In genomic region chr15:78540955-78541743, GRCh38 we compare ENCODE assay signal across 8 cellular contexts. TPM values are rescaled to one million over a fixed set of nuclear protein-coding genes. Genes with fewer than 3 reads are reported as not detected.
DNase-seq lines count a peak whose midpoint lies in the region; ATAC-seq and TF ChIP-seq lines count a peak whose summit lies in the region.

No MANE protein-coding gene starts in this region.

- DNase-seq in Calu3: no peak
- peak; percentile 1 for DNase-seq in LHCN-M2 (ENCODE audit: low read depth)
- peak; percentile 12 for DNase-seq in activated naive CD4-positive, alpha-beta T cell treated with anti-CD3 and anti-CD28 coated beads, Interleukin-2, amount 50 U/mL, for 16 hours
- DNase-seq in hepatocyte (ENCODE audit: low spot score): no peak
- DNase-seq in spleen: no peak

- 16% methylated on average over 11 of the region's 11 CpGs for WGBS in hepatocyte (ENCODE audit: low lambda C conversion rate, missing lambda C conversion rate)
- 2 to 6% (median 3%) methylated on average over 11 of the region's 11 CpGs for WGBS in spleen, 5 donors

- TF ChIP-seq CTCF in Calu3 (IDR thresholded peaks at IDR 0.05; ENCODE audit: unreplicated experiment) (no peak), hepatocyte (IDR thresholded peaks at IDR 0.05; ENCODE audit: poor library complexity) (no peak), spleen (IDR thresholded peaks at IDR 0.05 in 8 of 11, conservative IDR thresholded peaks at IDR 0.05 in 3 of 11) (no peak)

- H3K27me3 Mint-ChIP-seq in Calu3 (ENCODE audit: unreplicated experiment): no peaks in the 10 kb centered on the region

- peak overlapping the region; percentile 79 for H3K4me3 Mint-ChIP-seq in Calu3 (ENCODE audit: low read depth, unreplicated experiment)

- H3K36me3 Mint-ChIP-seq in Calu3 (ENCODE audit: insufficient read depth, unreplicated experiment): peaks cover 51% of the 10 kb centered on the region

- no TSS peak for BruUV-seq in Calu3 (replicated peaks; lab: Mats Ljungman, UMichigan)

- no peak for TF ChIP-seq POLR2A in spleen (IDR thresholded peaks at IDR 0.05)

- peaks cover 16% of the 10 kb centered on the region for H4K20me1 ChIP-seq in hepatocyte (ENCODE audit: insufficient read depth, poor library complexity, severe bottlenecking)

- H3K79me2 ChIP-seq in hepatocyte: peaks cover 27% of the 10 kb centered on the region

- intact Hi-C loops in Calu3 (cut with micrococcal nuclease; ENCODE audit: unreplicated experiment): no loop called here
- intact Hi-C loops in spleen (cut with DNase I; ENCODE audit: low total_unique reads): no loop called here

- peak overlapping the region; percentile 88 for H2AFZ ChIP-seq in hepatocyte

- CTCF ChIA-PET in Calu3 (lab: Charles Lee): interaction anchor here (1.0 to 1.9 kb wide), 2 partner anchors 24 to 33 kb away, joined by 3 to 16 read pairs; partner anchors contain the start of gene CHRNA5

- H3K4me1 ChIP-seq in hepatocyte (ENCODE audit: insufficient read depth): peaks cover 14% of the 10 kb centered on the region
- peaks cover 14 to 52% (median 31%) of the 10 kb centered on the region in 6 donors for H3K4me1 ChIP-seq in spleen

- H3K27ac ChIP-seq in hepatocyte (peak overlapping the region; percentile 95), spleen (peak overlapping the region; percentile 94 to 99 (median 97))

- H3K9me3 ChIP-seq in hepatocyte (ENCODE audit: low read depth): no peaks in the 10 kb centered on the region
- no peaks in the 10 kb centered on the region for H3K9me3 ChIP-seq in spleen

- ATAC-seq in GM18519 (IDR thresholded peaks at IDR 0.05; ENCODE audit: low FRiP score, unreplicated experiment) (no peak), HG03439 (IDR thresholded peaks at IDR 0.05; ENCODE audit: unreplicated experiment) (no peak), GM21515 (IDR thresholded peaks at IDR 0.05; ENCODE audit: unreplicated experiment) (no peak)

- H3K9me3 Mint-ChIP-seq in Calu3 (ENCODE audit: low read depth, unreplicated experiment): no peaks in the 10 kb centered on the region

- H3K4me3 ChIP-seq in hepatocyte (peak overlapping the region; percentile 74), spleen (peak overlapping the region; percentile 58 to 90 (median 80))

- no peaks in the 10 kb centered on the region for H3K9me2 ChIP-seq in hepatocyte (replicated peaks; ENCODE audit: insufficient read depth)

- peaks cover 15% of the 10 kb centered on the region for H3K4me1 Mint-ChIP-seq in Calu3 (ENCODE audit: low read depth, unreplicated experiment)

- H3K36me3 ChIP-seq in hepatocyte (replicated peaks; ENCODE audit: insufficient read depth, low read depth): no peaks in the 10 kb centered on the region
- H3K36me3 ChIP-seq in spleen: peaks cover 4 to 44% (median 37%) of the 10 kb centered on the region in 6 donors

- peak overlapping the region; percentile 90 for H3K27ac Mint-ChIP-seq in Calu3 (ENCODE audit: unreplicated experiment)

- peak overlapping the region; percentile 83 for H3K4me2 ChIP-seq in hepatocyte

- H3K27me3 ChIP-seq in hepatocyte: no peaks in the 10 kb centered on the region
- no peaks in the 10 kb centered on the region for H3K27me3 ChIP-seq in spleen (replicated peaks in 1 of 7)

RNA-seq across cellular contexts. Expression of gene PSMA4, which starts 0.9 kb away (rescaled TPM):
- 358 and 376 TPM in 2 replicates for total RNA-seq in Calu3 (2022)
- total RNA-seq in LHCN-M2 (2014; rRNA removed): 237 and 266 TPM in 2 replicates
- 230 TPM for polyA plus RNA-seq in LHCN-M2 (2012)
- 232 and 250 TPM in 2 replicates for total RNA-seq in hepatocyte
- polyA plus RNA-seq in hepatocyte: 215 and 235 TPM in 2 replicates
- 100 to 1,000 TPM in 6 of 7 donors, 10 to 100 TPM in 1; 99.0 to 128 (median 110) TPM for total RNA-seq in spleen
- polyA plus RNA-seq in spleen: 100 to 1,000 TPM; 176 to 243 (median 207) TPM

RNA-seq across cellular contexts. Expression of gene CHRNA5, which starts 24.2 kb away (rescaled TPM):
- 34.9 and 47.0 TPM in 2 replicates for total RNA-seq in Calu3 (2022)
- 5.5 and 9.6 TPM in 2 replicates for total RNA-seq in LHCN-M2 (2014; rRNA removed)
- polyA plus RNA-seq in LHCN-M2 (2012): 1.9 TPM
- total RNA-seq in hepatocyte: 1.9 and 3.1 TPM in 2 replicates
- polyA plus RNA-seq in hepatocyte: 1.1 and 1.5 TPM in 2 replicates
- total RNA-seq in spleen: 1 to 10 TPM in 2 of 7 donors, under 1 TPM in 5; 0.39 to 2.2 (median 0.64) TPM
- under 1 TPM; 0.11 to 0.24 (median 0.19) TPM for polyA plus RNA-seq in spleen

RNA-seq across cellular contexts. Expression of gene HYKK, which starts 33.8 kb away (rescaled TPM):
- total RNA-seq in Calu3 (2022) (11.6 and 15.7 TPM in 2 replicates), LHCN-M2 (2014; rRNA removed) (2.2 and 2.6 TPM in 2 replicates), hepatocyte (1.7 and 3.6 TPM in 2 replicates), spleen (1 to 10 TPM; 1.5 to 4.7 (median 2.5) TPM)
- polyA plus RNA-seq in LHCN-M2 (2012): 0.92 TPM
- polyA plus RNA-seq in hepatocyte (1.6 and 2.8 TPM in 2 replicates), spleen (1 to 10 TPM; 1.1 to 1.5 (median 1.2) TPM)

Comparison
In these comparisons a context has a peak if more than half of its experiments do, and no peak if none do; other contexts are left out.
1. DNase-seq: peak in LHCN-M2 (single experiment) and activated naive CD4-positive, alpha-beta T cell treated with anti-CD3 and anti-CD28 coated beads, Interleukin-2, amount 50 U/mL, for 16 hours (single experiment); none in Calu3 (single experiment), hepatocyte (single experiment) and spleen (single experiment).